ENCODE assay signal across 16 cellular contexts in genomic region chr4:78673258-78673817, GRCh38.
"Had no signal": no experiment of that assay in that cellular context is flagged by ENCODE, and none has a peak within 500 bp of the region (broad histone marks: within the 10 kb centered on the region; RNA-seq: fewer than 3 reads in every experiment).

No MANE protein-coding gene starts in this region.

- H3K27me3 ChIP-seq: neural progenitor cell, ovary, right atrium auricular region, tibial artery, upper lobe of left lung, uterus had no signal

- H3K4me3 Mint-ChIP-seq: mesothelial cell of epicardium; natural killer cell treated with Interleukin-12 subunit alpha and Interleukin-12 subunit beta and Interleukin-15 and Interleukin-18, amount 100 ng/mL, for 72 hours; neural progenitor cell; stimulated activated naive CD8-positive, alpha-beta T cell treated with anti-CD3 and anti-CD28 coated beads, Interleukin-15, Interleukin-2, amounts not matched to agents 100 ng/mL and 50 ng/mL, for 24 hours had no signal

- H3K9me3 Mint-ChIP-seq: neural progenitor cell had no signal

- H2AFZ ChIP-seq: neural progenitor cell had no signal

- H3K27ac Mint-ChIP-seq: mesothelial cell of epicardium; natural killer cell treated with Interleukin-12 subunit alpha and Interleukin-12 subunit beta and Interleukin-15 and Interleukin-18, amount 100 ng/mL, for 72 hours; neural progenitor cell; stimulated activated naive CD8-positive, alpha-beta T cell treated with anti-CD3 and anti-CD28 coated beads, Interleukin-15, Interleukin-2, amounts not matched to agents 100 ng/mL and 50 ng/mL, for 24 hours had no signal

- H3K36me3 ChIP-seq: neural progenitor cell, ovary, right atrium auricular region, tibial artery, upper lobe of left lung, uterus had no signal

- H3K4me1 ChIP-seq: neural progenitor cell, tibial artery, uterus had no signal

- ATAC-seq: left lobe of liver; natural killer cell treated with Interleukin-12 subunit alpha and Interleukin-12 subunit beta and Interleukin-15 and Interleukin-18, amount 100 ng/mL, for 72 hours had no signal

- H3K27ac ChIP-seq: neural progenitor cell, ovary, right atrium auricular region, tibial artery, upper lobe of left lung, uterus had no signal

- H3K4me3 ChIP-seq: neural progenitor cell, ovary, right atrium auricular region, tibial artery, upper lobe of left lung, uterus had no signal

- H3K36me3 Mint-ChIP-seq: mesothelial cell of epicardium; natural killer cell treated with Interleukin-12 subunit alpha and Interleukin-12 subunit beta and Interleukin-15 and Interleukin-18, amount 100 ng/mL, for 72 hours; neural progenitor cell had no signal

- H3K9me3 ChIP-seq: ovary, right atrium auricular region, tibial artery, upper lobe of left lung, uterus had no signal

- H3K27me3 Mint-ChIP-seq: stimulated activated naive CD8-positive, alpha-beta T cell treated with anti-CD3 and anti-CD28 coated beads, Interleukin-15, Interleukin-2, amounts not matched to agents 100 ng/mL and 50 ng/mL, for 24 hours had no signal

- DNase-seq: effector CD4-positive, alpha-beta T cell; islet precursor cell; mammary epithelial cell; nucleus accumbens; ovary; small intestine; stimulated activated CD4-positive, alpha-beta T cell treated with anti-CD3 and anti-CD28 coated beads, Interleukin-12 subunit alpha, Interleukin-12 subunit beta, amount 100 ng/mL, for 4 hours; tibial artery; upper lobe of left lung; uterus had no signal

- H3K9ac ChIP-seq: neural progenitor cell had no signal

- H3K4me2 ChIP-seq: neural progenitor cell had no signal

- H3K4me1 Mint-ChIP-seq: mesothelial cell of epicardium, neural progenitor cell had no signal
